In genomic region chr7:73526892-73527821, GRCh38 we compare ENCODE assay signal across 9 cellular contexts. TPM values are rescaled to one million over a fixed set of nuclear protein-coding genes. Genes with fewer than 3 reads are reported as not detected.
DNase-seq lines count a peak whose midpoint lies in the region; ATAC-seq lines count a peak whose summit lies in the region.
"Had no signal": no experiment of that assay in that cellular context is flagged by ENCODE, and none has a peak within 500 bp of the region (broad histone marks: within the 10 kb centered on the region; RNA-seq: fewer than 3 reads in every experiment).

No MANE protein-coding gene starts in this region.

- peak overlapping the region; percentile 52 to 81 for H3K4me3 Mint-ChIP-seq in activated T-cell treated with anti-CD3 and anti-CD28 coated beads, Interleukin-2, amount 50 U/mL, for 72 hours
- no peak overlapping the region for H3K4me3 Mint-ChIP-seq in activated T-cell treated with anti-CD3 and anti-CD28 coated beads, Interleukin-2, amount 50 U/mL, for 4 hours
- peak overlapping the region; percentile 62 for H3K4me3 Mint-ChIP-seq in activated naive CD8-positive, alpha-beta T cell
- peak overlapping the region; percentile 20 to 30 for H3K4me3 Mint-ChIP-seq in stimulated activated naive B cell treated with anti-CD40 and anti-IgM and Interleukin-4, amounts not matched to agents 10 μg/mL and 1 μg/mL and 100 μg/mL, for 72 hours

- no peak for ATAC-seq in activated T-cell treated with anti-CD3 and anti-CD28 coated beads, Interleukin-2, amount 50 U/mL, for 72 hours (replicated peaks in 1 of 2)
- ATAC-seq in activated T-cell treated with anti-CD3 and anti-CD28 coated beads, Interleukin-2, amount 50 U/mL, for 4 hours: no peak
- ATAC-seq in stimulated activated naive B cell treated with anti-CD40 and anti-IgM and Interleukin-4, amounts not matched to agents 10 μg/mL and 1 μg/mL and 100 μg/mL, for 72 hours (replicated peaks): no peak

- peak overlapping the region; percentile 98 for H3K27ac Mint-ChIP-seq in activated T-cell treated with anti-CD3 and anti-CD28 coated beads, Interleukin-2, amount 50 U/mL, for 72 hours
- peak overlapping the region; percentile 91 for H3K27ac Mint-ChIP-seq in activated naive CD8-positive, alpha-beta T cell
- H3K27ac Mint-ChIP-seq in stimulated activated naive B cell treated with anti-CD40 and anti-IgM and Interleukin-4, amounts not matched to agents 10 μg/mL and 1 μg/mL and 100 μg/mL, for 72 hours: peak overlapping the region; percentile 85

- no peaks in the 10 kb centered on the region for H3K9me3 Mint-ChIP-seq in activated T-cell treated with anti-CD3 and anti-CD28 coated beads, Interleukin-2, amount 50 U/mL, for 72 hours
- H3K9me3 Mint-ChIP-seq in activated T-cell treated with anti-CD3 and anti-CD28 coated beads, Interleukin-2, amount 50 U/mL, for 4 hours: no peaks in the 10 kb centered on the region
- H3K9me3 Mint-ChIP-seq in activated naive CD8-positive, alpha-beta T cell (ENCODE audit: low read depth): no peaks in the 10 kb centered on the region
- no peaks in the 10 kb centered on the region for H3K9me3 Mint-ChIP-seq in stimulated activated naive B cell treated with anti-CD40 and anti-IgM and Interleukin-4, amounts not matched to agents 10 μg/mL and 1 μg/mL and 100 μg/mL, for 72 hours

- H3K36me3 Mint-ChIP-seq in activated T-cell treated with anti-CD3 and anti-CD28 coated beads, Interleukin-2, amount 50 U/mL, for 72 hours (ENCODE audit: insufficient read depth in 2 of 2): peaks cover 0 to 1% of the 10 kb centered on the region in 2 donors
- H3K36me3 Mint-ChIP-seq in activated T-cell treated with anti-CD3 and anti-CD28 coated beads, Interleukin-2, amount 50 U/mL, for 4 hours (ENCODE audit: insufficient read depth): no peaks in the 10 kb centered on the region
- peaks cover 2% of the 10 kb centered on the region for H3K36me3 Mint-ChIP-seq in activated naive CD8-positive, alpha-beta T cell
- peaks cover 4 to 8% of the 10 kb centered on the region in 2 donors for H3K36me3 Mint-ChIP-seq in stimulated activated naive B cell treated with anti-CD40 and anti-IgM and Interleukin-4, amounts not matched to agents 10 μg/mL and 1 μg/mL and 100 μg/mL, for 72 hours

- no peak for DNase-seq in activated T-cell treated with anti-CD3 and anti-CD28 coated beads, Interleukin-2, amount 50 U/mL, for 72 hours
- DNase-seq in activated T-cell treated with anti-CD3 and anti-CD28 coated beads, Interleukin-2, amount 50 U/mL, for 4 hours: no peak
- DNase-seq in NCI-H2081 treated with DMSO at 0.1 percent for 48 hours (lab: John Stamatoyannopoulos, UW) (peak; percentile 49), ureter (ENCODE audit: low spot score) (no peak), C1 segment of cervical spinal cord (lab: John Stamatoyannopoulos, UW) (no peak)
- DNase-seq in stimulated activated naive B cell treated with anti-CD40 and anti-IgM and Interleukin-4, amounts not matched to agents 10 μg/mL and 1 μg/mL and 100 μg/mL, for 72 hours: no peak
- DNase-seq in stimulated activated CD4-positive, alpha-beta T cell treated with anti-CD3 and anti-CD28 coated beads, Interleukin-4, amount 100 ng/mL, for 4 hours: no peak
- DNase-seq: activated CD4-positive, CD25-positive, alpha-beta regulatory T cell had no signal

- peaks cover 44% of the 10 kb centered on the region for H3K4me1 Mint-ChIP-seq in activated T-cell treated with anti-CD3 and anti-CD28 coated beads, Interleukin-2, amount 50 U/mL, for 72 hours (ENCODE audit: low read depth)
- H3K4me1 Mint-ChIP-seq in activated T-cell treated with anti-CD3 and anti-CD28 coated beads, Interleukin-2, amount 50 U/mL, for 4 hours (ENCODE audit: low read depth): peaks cover 36% of the 10 kb centered on the region
- H3K4me1 Mint-ChIP-seq in activated naive CD8-positive, alpha-beta T cell (ENCODE audit: low read depth): peaks cover 38% of the 10 kb centered on the region
- H3K4me1 Mint-ChIP-seq in stimulated activated naive B cell treated with anti-CD40 and anti-IgM and Interleukin-4, amounts not matched to agents 10 μg/mL and 1 μg/mL and 100 μg/mL, for 72 hours: peaks cover 24 to 38% of the 10 kb centered on the region in 2 donors

- no peaks in the 10 kb centered on the region for H3K27me3 Mint-ChIP-seq in activated T-cell treated with anti-CD3 and anti-CD28 coated beads, Interleukin-2, amount 50 U/mL, for 72 hours (ENCODE audit: low read depth)
- H3K27me3 Mint-ChIP-seq in activated T-cell treated with anti-CD3 and anti-CD28 coated beads, Interleukin-2, amount 50 U/mL, for 4 hours (ENCODE audit: low read depth): no peaks in the 10 kb centered on the region
- H3K27me3 Mint-ChIP-seq in activated naive CD8-positive, alpha-beta T cell: no peaks in the 10 kb centered on the region
- H3K27me3 Mint-ChIP-seq in stimulated activated naive B cell treated with anti-CD40 and anti-IgM and Interleukin-4, amounts not matched to agents 10 μg/mL and 1 μg/mL and 100 μg/mL, for 72 hours: no peaks in the 10 kb centered on the region

RNA-seq across cellular contexts. Expression of gene BAZ1B, which starts 5.1 kb away (rescaled TPM):
- total RNA-seq in activated T-cell treated with anti-CD3 and anti-CD28 coated beads, Interleukin-2, amount 50 U/mL, for 72 hours: 100 to 1,000 TPM in 1 of 2 donors, 10 to 100 TPM in 1; 94.5 to 105 TPM
- total RNA-seq in activated T-cell treated with anti-CD3 and anti-CD28 coated beads, Interleukin-2, amount 50 U/mL, for 4 hours: 10 to 100 TPM; 86.5 to 93.5 (median 93.3) TPM
- total RNA-seq in ureter: 65.0 TPM

RNA-seq across cellular contexts. Expression of gene BCL7B, which starts 30.3 kb away (rescaled TPM):
- total RNA-seq in activated T-cell treated with anti-CD3 and anti-CD28 coated beads, Interleukin-2, amount 50 U/mL, for 72 hours: 10 to 100 TPM; 64.7 to 71.6 TPM
- 10 to 100 TPM; 74.8 to 76.3 (median 74.9) TPM for total RNA-seq in activated T-cell treated with anti-CD3 and anti-CD28 coated beads, Interleukin-2, amount 50 U/mL, for 4 hours
- total RNA-seq in ureter: 49.6 TPM

RNA-seq across cellular contexts. Expression of gene TBL2, which starts 51.2 kb away (rescaled TPM):
- total RNA-seq in activated T-cell treated with anti-CD3 and anti-CD28 coated beads, Interleukin-2, amount 50 U/mL, for 72 hours: 10 to 100 TPM; 27.7 to 29.6 TPM
- 10 to 100 TPM; 34.0 to 42.6 (median 42.1) TPM for total RNA-seq in activated T-cell treated with anti-CD3 and anti-CD28 coated beads, Interleukin-2, amount 50 U/mL, for 4 hours
- total RNA-seq in ureter: 33.0 TPM
